In genomic region chr21:46622226-46622625, GRCh38 we compare ENCODE assay signal across 8 cellular contexts. TPM values are rescaled to one million over a fixed set of nuclear protein-coding genes. Genes with fewer than 3 reads are reported as not detected.
DNase-seq lines count a peak whose midpoint lies in the region; ATAC-seq and TF ChIP-seq lines count a peak whose summit lies in the region.

No MANE protein-coding gene starts in this region.

- peak overlapping the region; percentile 88 for H3K27ac Mint-ChIP-seq in T-helper 2 cell treated with Interferon-gamma antibody and Interleukin-4, amounts not matched to agents 5 μg/mL and 100 μg/mL, for 36 hours

- H3K4me3 Mint-ChIP-seq in T-helper 2 cell treated with Interferon-gamma antibody and Interleukin-4, amounts not matched to agents 5 μg/mL and 100 μg/mL, for 36 hours = peak overlapping the region; percentile 65

- H3K9me3 Mint-ChIP-seq in T-helper 2 cell treated with Interferon-gamma antibody and Interleukin-4, amounts not matched to agents 5 μg/mL and 100 μg/mL, for 36 hours = peaks cover 12% of the 10 kb centered on the region

- peaks cover 27% of the 10 kb centered on the region for H3K4me1 Mint-ChIP-seq in T-helper 2 cell treated with Interferon-gamma antibody and Interleukin-4, amounts not matched to agents 5 μg/mL and 100 μg/mL, for 36 hours (ENCODE audit: low read depth)

- H3K36me3 ChIP-seq in esophagus squamous epithelium = no peaks in the 10 kb centered on the region
- no peaks in the 10 kb centered on the region for H3K36me3 ChIP-seq in rectal smooth muscle tissue (ENCODE audit: control insufficient read depth, insufficient read depth, low read length)
- no peaks in the 10 kb centered on the region for H3K36me3 ChIP-seq in PC-9 (ENCODE audit: low read depth)

- H3K9me3 ChIP-seq in esophagus squamous epithelium (peaks cover 0 to 22% (median 10%) of the 10 kb centered on the region in 3 donors), PC-9 (ENCODE audit: insufficient read depth, low read depth) (no peaks in the 10 kb centered on the region; the same call in 1 of the 2 replicates)

- ATAC-seq in HG03175 (IDR thresholded peaks at IDR 0.05; ENCODE audit: unreplicated experiment) (peak; percentile 42), GM18867 (IDR thresholded peaks at IDR 0.05; ENCODE audit: unreplicated experiment) (no peak), HG02759 (IDR thresholded peaks at IDR 0.05; ENCODE audit: unreplicated experiment) (no peak)

- no peak for DNase-seq in T-helper 2 cell treated with Interferon-gamma antibody and Interleukin-4, amounts not matched to agents 5 μg/mL and 100 μg/mL, for 36 hours (ENCODE audit: low spot score)
- DNase-seq in esophagus squamous epithelium (lab: John Stamatoyannopoulos, UW) = no peak
- DNase-seq in NCI-H2171 treated with DMSO at 0.1 percent for 48 hours (lab: John Stamatoyannopoulos, UW) = no peak
- no peak for DNase-seq in PC-9

- peaks cover 0 to 22% (median 0%) of the 10 kb centered on the region in 4 donors for H3K27me3 ChIP-seq in esophagus squamous epithelium
- no peaks in the 10 kb centered on the region for H3K27me3 ChIP-seq in rectal smooth muscle tissue (ENCODE audit: control insufficient read depth, insufficient read depth, low read length)
- no peaks in the 10 kb centered on the region for H3K27me3 ChIP-seq in PC-9 (ENCODE audit: insufficient read depth, low read depth)

- H3K9ac ChIP-seq in rectal smooth muscle tissue (ENCODE audit: low read length) = no peak overlapping the region

- H3F3A ChIP-seq in PC-9 (ENCODE audit: insufficient read depth, low read depth) = no peaks in the 10 kb centered on the region

- intact Hi-C loops in esophagus squamous epithelium (cut with DNase I) (no loop called here), PC-9 (cut with micrococcal nuclease; ENCODE audit: unreplicated experiment) (no loop called here)

- CTCF ChIA-PET in PC-9 (lab: Charles Lee) = no interaction called here

- WGBS in esophagus squamous epithelium, 2 donors = 53 to 81% methylated on average over 4 of the region's 4 CpGs

- H3K36me3 Mint-ChIP-seq in T-helper 2 cell treated with Interferon-gamma antibody and Interleukin-4, amounts not matched to agents 5 μg/mL and 100 μg/mL, for 36 hours (ENCODE audit: low read depth) = peaks cover 9% of the 10 kb centered on the region

- POLR2A ChIA-PET in PC-9 (lab: Charles Lee; ENCODE audit: unreplicated experiment) = no interaction called here

- no TSS peak for BruUV-seq in PC-9 (replicated peaks; lab: Mats Ljungman, UMichigan)

- H3K27ac ChIP-seq in esophagus squamous epithelium (peak overlapping the region in 3 of 4 donors; percentile 8 to 66 (median 56)), rectal smooth muscle tissue (ENCODE audit: low read depth, low read length) (peak overlapping the region; percentile 20), PC-9 (no peak overlapping the region)

- peaks cover 4% of the 10 kb centered on the region for H3K27me3 Mint-ChIP-seq in T-helper 2 cell treated with Interferon-gamma antibody and Interleukin-4, amounts not matched to agents 5 μg/mL and 100 μg/mL, for 36 hours (ENCODE audit: low read depth)

- H3K4me3 ChIP-seq in esophagus squamous epithelium (no peak overlapping the region), rectal smooth muscle tissue (ENCODE audit: low read length) (no peak overlapping the region), PC-9 (no peak overlapping the region)

- no peak for TF ChIP-seq CTCF in esophagus squamous epithelium (IDR thresholded peaks at IDR 0.05)
- TF ChIP-seq CTCF in PC-9 (conservative IDR thresholded peaks at IDR 0.05) = no peak

- H2AFZ ChIP-seq in PC-9 = no peak overlapping the region

- H3K9me2 ChIP-seq in PC-9 (ENCODE audit: insufficient read depth) = no peaks in the 10 kb centered on the region

- TF ChIP-seq POLR2A in esophagus squamous epithelium (IDR thresholded peaks at IDR 0.05) = no peak

- no peak overlapping the region for H3K4me2 ChIP-seq in PC-9

- H3K79me2 ChIP-seq in PC-9 (ENCODE audit: low read depth) = no peaks in the 10 kb centered on the region

- no peaks in the 10 kb centered on the region for H4K20me1 ChIP-seq in PC-9 (ENCODE audit: insufficient read depth)

- H3K4me1 ChIP-seq in esophagus squamous epithelium (no peaks in the 10 kb centered on the region), rectal smooth muscle tissue (ENCODE audit: control insufficient read depth, insufficient read depth, low read length) (no peaks in the 10 kb centered on the region), PC-9 (replicated peaks; ENCODE audit: insufficient read depth) (no peaks in the 10 kb centered on the region)

RNA-seq across cellular contexts. Expression of gene PRMT2, which starts 13.2 kb away (rescaled TPM):
- total RNA-seq in esophagus squamous epithelium (100 to 1,000 TPM in 2 of 4 donors, 10 to 100 TPM in 2; 72.3 to 125 (median 101) TPM), PC-9 (2021) (64.5 and 82.0 TPM in 2 replicates)

RNA-seq across cellular contexts. Expression of gene S100B, which starts 17.3 kb away (rescaled TPM):
- 10 to 100 TPM in 1 of 4 donors, 1 to 10 TPM in 1, under 1 TPM in 1, not detected in 1; 0.57 to 14.7 (median 8.2) TPM for total RNA-seq in esophagus squamous epithelium
- total RNA-seq in PC-9 (2021) = not detected in 2 replicates
